In genomic region chr1:84379781-84380180, GRCh38 we compare ENCODE assay signal across 23 cellular contexts. TPM values are rescaled to one million over a fixed set of nuclear protein-coding genes. Genes with fewer than 3 reads are reported as not detected.
"Had no signal": no experiment of that assay in that cellular context is flagged by ENCODE, and none has a peak within 500 bp of the region (broad histone marks: within the 10 kb centered on the region; RNA-seq: fewer than 3 reads in every experiment).

No MANE protein-coding gene starts in this region.

- H3K4me3 ChIP-seq: colonic mucosa, heart left ventricle, right atrium auricular region, sigmoid colon, suprapubic skin, thyroid gland had no signal

- DNase-seq: colonic mucosa; dermis blood vessel endothelial cell; erythroblast; heart left ventricle; hippocampal formation; left colon; mesendoderm; naive thymus-derived CD4-positive, alpha-beta T cell; nephron progenitor cell; sigmoid colon; small intestine; stimulated activated CD4-positive, alpha-beta T cell treated with anti-CD3 and anti-CD28 coated beads, Interleukin-2, amount 100 ng/mL, for 48 hours; stimulated activated naive CD4-positive, alpha-beta T cell treated with Interleukin-2 at 50 U/mL for 16 hours; thyroid gland had no signal

- H3K36me3 ChIP-seq: colonic mucosa, heart left ventricle, right atrium auricular region, sigmoid colon, suprapubic skin, thyroid gland had no signal

- H3K4me1 ChIP-seq: colonic mucosa had no signal

- H3K27ac ChIP-seq: colonic mucosa, heart left ventricle, right atrium auricular region, sigmoid colon, suprapubic skin, thyroid gland had no signal

- FAIRE-seq: small intestine, urothelium cell line had no signal

- H3K27me3 ChIP-seq: colonic mucosa, heart left ventricle, right atrium auricular region, sigmoid colon, suprapubic skin, thyroid gland had no signal

- H3K9me3 ChIP-seq: colonic mucosa, heart left ventricle, right atrium auricular region, sigmoid colon, suprapubic skin, thyroid gland had no signal

RNA-seq across cellular contexts. Expression of gene DNASE2B, which starts 18.5 kb away (rescaled TPM):
- total RNA-seq: dermis blood vessel endothelial cell; frontal cortex; glomerular endothelial cell; kidney epithelial cell; liver; lung microvascular endothelial cell; naive thymus-derived CD4-positive, alpha-beta T cell; pulmonary artery endothelial cell; right atrium auricular region had no signal
- polyA plus RNA-seq: liver; naive thymus-derived CD4-positive, alpha-beta T cell had no signal
